ENCODE assay signal across 7 cellular contexts in the genomic region with DNA sequence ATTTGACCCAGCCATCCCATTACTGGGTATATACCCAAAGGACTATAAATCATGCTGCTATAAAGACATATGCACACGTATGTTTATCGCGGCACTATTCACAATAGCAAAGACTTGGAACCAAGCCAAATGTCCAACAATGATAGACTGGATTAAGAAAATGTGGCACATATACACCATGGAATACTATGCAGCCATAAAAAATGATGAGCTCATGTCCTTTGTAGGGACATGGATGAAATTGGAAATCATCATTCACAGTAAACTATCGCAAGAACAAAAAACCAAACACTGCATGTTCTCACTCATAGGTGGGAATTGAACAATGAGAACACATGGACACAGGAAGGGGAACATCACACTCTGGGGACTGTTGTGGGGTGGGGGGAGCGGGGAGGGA. TPM values are rescaled to one million over a fixed set of nuclear protein-coding genes. Genes with fewer than 3 reads are reported as not detected.
"Had no signal": no experiment of that assay in that cellular context is flagged by ENCODE, and none has a peak within 500 bp of the region (broad histone marks: within the 10 kb centered on the region; RNA-seq: fewer than 3 reads in every experiment).

No MANE protein-coding gene starts in this region.

RNA-seq across cellular contexts. Expression of gene SMARCA1, which starts 41.1 kb away (rescaled TPM):
- total RNA-seq: activated CD4-positive, alpha-beta memory T cell treated with anti-CD3 and anti-CD28 coated beads, Interleukin-2, amount 10 ng/mL, durations not matched to agents 7 days and 5 days; activated CD4-positive, alpha-beta T cell treated with anti-CD3 and anti-CD28 coated beads, Interleukin-2, amount 10 ng/mL, durations not matched to agents 24 days and 14 days; activated CD4-positive, alpha-beta T cell treated with anti-CD3 and anti-CD28 coated beads, Interleukin-2, amount 10 ng/mL, durations not matched to agents 7 days and 5 days; activated CD8-positive, alpha-beta memory T cell treated with anti-CD3 and anti-CD28 coated beads, Interleukin-2, amount 10 ng/mL, durations not matched to agents 7 days and 5 days; activated CD8-positive, alpha-beta T cell treated with anti-CD3 and anti-CD28 coated beads, Interleukin-2, amount 10 ng/mL, durations not matched to agents 7 days and 5 days; T-helper 1 cell treated with Interleukin-12 subunit alpha and Interleukin-12 subunit beta and Interleukin-4 antibody, amounts not matched to agents 30 ng/mL and 1 ng/mL, for 36 hours; T-helper 2 cell treated with Interferon-gamma antibody and Interleukin-4, amounts not matched to agents 100 ng/mL and 5 ng/mL, for 36 hours had no signal
